In the genomic region with DNA sequence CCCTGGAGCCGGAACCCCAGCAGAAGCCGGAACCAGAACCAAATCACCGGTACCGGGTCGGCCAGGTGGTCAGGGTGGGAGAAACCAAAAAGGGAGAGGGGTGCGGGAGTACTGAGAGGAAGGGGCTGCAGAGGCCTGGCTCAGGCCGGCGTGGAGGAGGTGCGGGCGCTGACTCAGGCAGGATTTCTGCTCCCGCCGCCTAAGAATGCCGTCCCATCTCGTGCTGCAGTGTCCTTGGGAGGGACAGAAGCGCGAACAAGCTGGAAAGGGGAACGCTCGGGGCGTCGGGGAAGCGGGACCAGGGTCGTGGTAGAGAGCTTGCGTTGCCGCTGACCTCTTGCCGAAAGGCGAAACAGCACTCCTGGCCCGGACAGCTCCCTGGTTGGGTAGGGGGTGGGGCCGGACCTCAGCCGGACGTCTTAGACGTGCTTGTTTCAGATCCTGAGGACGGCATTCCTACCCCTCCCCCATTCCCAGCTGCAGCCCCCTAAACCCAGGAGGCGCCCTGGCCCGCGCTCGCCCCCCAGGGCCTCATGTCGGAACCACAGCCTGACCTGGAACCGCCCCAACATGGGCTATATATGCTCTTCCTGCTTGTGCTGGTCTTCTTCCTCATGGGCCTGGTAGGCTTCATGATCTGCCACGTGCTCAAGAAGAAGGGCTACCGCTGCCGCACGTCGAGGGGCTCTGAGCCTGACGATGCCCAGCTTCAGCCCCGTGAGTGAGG, we compare ENCODE assay signal across 8 cellular contexts. TPM values are rescaled to one million over a fixed set of nuclear protein-coding genes. Genes with fewer than 3 reads are reported as not detected.
A peak's percentile ranks its signal among the peaks of the same experiment; 100 is the strongest.
DNase-seq lines count a peak whose midpoint lies in the region; ATAC-seq, FAIRE-seq and TF ChIP-seq lines count a peak whose summit lies in the region.

No MANE protein-coding gene starts in this region.

- DNase-seq in ACHN (peak; percentile 46), HuH-7 (ENCODE audit: low spot score) (peak; percentile 60), T-helper 22 cell (ENCODE audit: low read depth) (peak; percentile 40), GM12878 (ENCODE audit: low read depth, low spot score) (no peak), omental fat pad (ENCODE audit: low spot score) (no peak)

- H3K4me3 ChIP-seq in GM12878 (peak overlapping the region; percentile 85), iPS-18a (ENCODE audit: low read length) (peak overlapping the region; percentile 87), skin epidermis (peak overlapping the region; percentile 52 to 80 (median 74))

- H3K27me3 ChIP-seq in GM12878 (replicated peaks in 1 of 2; ENCODE audit: control insufficient read depth in 2 of 2, insufficient read depth in 2 of 2, low read length in 1 of 2): no peaks in the 10 kb centered on the region
- H3K27me3 ChIP-seq in iPS-18a (ENCODE audit: control insufficient read depth, insufficient read depth, low read length): no peaks in the 10 kb centered on the region

- FAIRE-seq in GM12878 (lab: Jason Lieb, UNC): no peak

- peak; percentile 45 to 64 (median 57) for TF ChIP-seq CTCF in GM12878 (IDR thresholded peaks at IDR 0.05 in 2 of 3, conservative IDR thresholded peaks at IDR 0.05 in 1 of 3; ENCODE audit: control insufficient read depth in 2 of 3, extremely low read depth in 1 of 3, insufficient read depth in 1 of 3, low read depth in 3 of 3, low read length in 3 of 3)
- no peak for TF ChIP-seq CTCF in omental fat pad (IDR thresholded peaks at IDR 0.05)

- BruUV-seq in GM12878 (replicated peaks; lab: Mats Ljungman, UMichigan): no TSS peak

- POLR2A ChIA-PET in GM12878 (lab: Charles Lee): interaction anchor here (0.9 to 11.5 kb wide), 10 partner anchors 9 to 332 kb away, joined by 3 to 215 read pairs (median 8); a partner anchor contains a TSS

- ATAC-seq in GM18909 (IDR thresholded peaks at IDR 0.05; ENCODE audit: poor library complexity, unreplicated experiment): peak; percentile 30
- ATAC-seq in GM12878: peak; percentile 52
- ATAC-seq in omental fat pad (ENCODE audit: low FRiP score): no peak

- in situ Hi-C loops in ACHN (cut with HindIII; ENCODE audit: low pct_ligation_motif_present, low pct_unique_long_range_greater_than_20kb, low sequenced_read_pairs) (no loop called here), GM12878 (cut with MboI) (no loop called here)

- H3K9me3 ChIP-seq in GM12878 (replicated peaks; ENCODE audit: control insufficient read depth, insufficient read depth, low read length) (no peaks in the 10 kb centered on the region), iPS-18a (ENCODE audit: control insufficient read depth, low read depth, low read length) (no peaks in the 10 kb centered on the region)

- SMC1A ChIA-PET in GM12878 (lab: Charles Lee; ENCODE audit: uncharacterized antibody, unreplicated experiment): interaction anchor here (0.9 to 12.9 kb wide), 6 partner anchors 13 to 45 kb away, joined by 3 to 245 read pairs (median 10); a partner anchor contains a TSS

- RAD21 ChIA-PET in GM12878 (lab: Charles Lee; ENCODE audit: unreplicated experiment): interaction anchor here (1.5 to 8.2 kb wide), 4 partner anchors 18 to 323 kb away, joined by 3 to 124 read pairs (median 48); a partner anchor contains a TSS

- intact Hi-C loops in GM12878 (cut with micrococcal nuclease; ENCODE audit: unreplicated experiment): loop anchor here (1.0 to 5.0 kb wide), 2 partner anchors 46 to 126 kb away; no protein-coding TSS in a partner anchor

- peaks cover 47% of the 10 kb centered on the region for H3K79me2 ChIP-seq in GM12878 (ENCODE audit: control insufficient read depth, insufficient read depth, low read length)

- 2% methylated on average over 45 of the region's 45 CpGs for WGBS in GM12878 (ENCODE audit: insufficient coverage, insufficient replicate concordance, low lambda C conversion rate, missing lambda C conversion rate)

- peak; percentile 52 for TF ChIP-seq RAD21 in GM12878 (IDR thresholded peaks at IDR 0.05; ENCODE audit: insufficient read depth, low read depth, low read length)

- H2AFZ ChIP-seq in GM12878 (ENCODE audit: control insufficient read depth, low read depth, low read length): peak overlapping the region; percentile 95

- peak overlapping the region; percentile 98 for H3K4me2 ChIP-seq in GM12878 (ENCODE audit: control insufficient read depth, insufficient read depth)

- H3K27ac ChIP-seq in GM12878 (ENCODE audit: control insufficient read depth, insufficient read depth) (peak overlapping the region; percentile 86), iPS-18a (ENCODE audit: low read length) (no peak overlapping the region), skin epidermis (peak overlapping the region in 16 of 21 experiments; percentile 23 to 91 (median 80))

- H3K9ac ChIP-seq in GM12878 (ENCODE audit: control insufficient read depth, insufficient read depth, low read length) (peak overlapping the region; percentile 81), iPS-18a (ENCODE audit: low read length) (peak overlapping the region; percentile 82)

- 0 out of 2 replicates have a peak, but pooled peaks have one; percentile 54 for TF ChIP-seq POLR2A in GM12878 (IDR thresholded peaks at IDR 0.05; ENCODE audit: low read depth, low read length)

- TF ChIP-seq EP300 in GM12878 (IDR thresholded peaks at IDR 0.05; ENCODE audit: borderline replicate concordance in 1 of 2, control insufficient read depth in 1 of 2, low read depth in 2 of 2, low read length in 2 of 2): no peak

- H3K4me1 ChIP-seq in GM12878 (ENCODE audit: control insufficient read depth, insufficient read depth, low read length) (peaks cover 37% of the 10 kb centered on the region), iPS-18a (ENCODE audit: control insufficient read depth, low read depth, low read length) (peaks cover 3% of the 10 kb centered on the region)

- no peaks in the 10 kb centered on the region for H4K20me1 ChIP-seq in GM12878 (ENCODE audit: control insufficient read depth, insufficient read depth)

- no peaks in the 10 kb centered on the region; a peak in 2 of 4 replicates for H3K36me3 ChIP-seq in GM12878 (ENCODE audit: control insufficient read depth in 2 of 2, insufficient read depth in 2 of 2, low read length in 1 of 2)
- peaks cover 6% of the 10 kb centered on the region for H3K36me3 ChIP-seq in iPS-18a (ENCODE audit: control insufficient read depth, low read depth, low read length)

- CTCF ChIA-PET in GM12878 (lab: Yijun Ruan, JAX): interaction anchor here (0.7 to 11.2 kb wide), 14 partner anchors 11 to 242 kb away, joined by 3 to 137 read pairs (median 10); a partner anchor contains a TSS

RNA-seq across cellular contexts. Expression of a gene that starts 1.1 kb away (rescaled TPM):
- 5.6 and 7.0 TPM in 2 replicates for total RNA-seq in GM12878 (2013; cell fraction: nucleolus; rRNA removed)
- total RNA-seq in GM12878 (2014; rRNA removed) (15.3 and 18.2 TPM in 2 replicates), GM12878 (2014; rRNA removed; fragmentation: Illumina TruSeq; extraction: Trizol) (6.6 and 6.8 TPM in 2 replicates), GM12878 (2021) (15.4 and 15.7 TPM in 2 replicates), omental fat pad (1 to 10 TPM; 1.0 to 4.3 (median 2.9) TPM)
- polyA plus RNA-seq in GM12878 (2011; ENCODE audit: low read depth): 1.3 TPM
- polyA plus RNA-seq in GM12878 (2011; rRNA removed) (0.91 and 2.1 TPM in 2 replicates), GM12878 (2014; fragmentation: Illumina TruSeq; extraction: Trizol) (1.2 and 6.0 TPM in 2 replicates), GM12878 (2014; fragmentation: Nextera tagmentation; extraction: Ambion mirVana) (under 1 TPM; 0.23 to 0.64 TPM), GM12878 (2014; rRNA removed) (21.4 and 23.5 TPM in 2 replicates), GM12878 (2016; fragmentation: Nextera tagmentation; extraction: Ambion mirVana) (1 to 10 TPM; 7.5 to 9.5 TPM)
- polyA plus RNA-seq in GM12878 (2011; cell fraction: cytosol; rRNA removed): 2.0 and 3.3 TPM in 2 replicates
- 27.8 and 32.1 TPM in 2 replicates for polyA plus RNA-seq in GM12878 (2011; cell fraction: nucleus; rRNA removed)
- polyA plus RNA-seq in GM12878 (2012): 4.7 and 5.4 TPM in 2 replicates
- 1.3 and 1.4 TPM in 2 replicates for polyA minus RNA-seq in GM12878 (2011; rRNA and poly(A)+ RNA removed)
- polyA minus RNA-seq in GM12878 (2011; cell fraction: cytosol; rRNA and poly(A)+ RNA removed): 0.73 and 0.80 TPM in 2 replicates
- polyA minus RNA-seq in GM12878 (2011; cell fraction: nucleus; rRNA and poly(A)+ RNA removed): 4.4 and 6.1 TPM in 2 replicates

RNA-seq across cellular contexts. Expression of a gene that starts 1.2 kb away (rescaled TPM):
- total RNA-seq in GM12878 (2013; cell fraction: nucleolus; rRNA removed): 97.4 and 102 TPM in 2 replicates
- 107 and 109 TPM in 2 replicates for total RNA-seq in GM12878 (2014; rRNA removed)
- 77.0 and 92.5 TPM in 2 replicates for total RNA-seq in GM12878 (2014; rRNA removed; fragmentation: Illumina TruSeq; extraction: Trizol)
- total RNA-seq in GM12878 (2021): 82.9 and 94.3 TPM in 2 replicates
- 88.0 TPM for polyA plus RNA-seq in GM12878 (2011; ENCODE audit: low read depth)
- 115 and 140 TPM in 2 replicates for polyA plus RNA-seq in GM12878 (2011; rRNA removed)
- 160 and 168 TPM in 2 replicates for polyA plus RNA-seq in GM12878 (2011; cell fraction: cytosol; rRNA removed)
- polyA plus RNA-seq in GM12878 (2011; cell fraction: nucleus; rRNA removed): 199 and 244 TPM in 2 replicates
- polyA plus RNA-seq in GM12878 (2012): 77.9 and 79.2 TPM in 2 replicates
- 115 and 135 TPM in 2 replicates for polyA plus RNA-seq in GM12878 (2014; fragmentation: Illumina TruSeq; extraction: Trizol)
- 100 to 1,000 TPM in 1 of 2 experiments, 10 to 100 TPM in 1; 62.2 to 108 TPM for polyA plus RNA-seq in GM12878 (2014; fragmentation: Nextera tagmentation; extraction: Ambion mirVana)
- polyA plus RNA-seq in GM12878 (2014; rRNA removed): 107 and 115 TPM in 2 replicates
- 100 to 1,000 TPM; 117 to 120 TPM for polyA plus RNA-seq in GM12878 (2016; fragmentation: Nextera tagmentation; extraction: Ambion mirVana)
- 119 and 130 TPM in 2 replicates for polyA minus RNA-seq in GM12878 (2011; rRNA and poly(A)+ RNA removed)
- polyA minus RNA-seq in GM12878 (2011; cell fraction: cytosol; rRNA and poly(A)+ RNA removed): 32.9 and 41.7 TPM in 2 replicates
- polyA minus RNA-seq in GM12878 (2011; cell fraction: nucleus; rRNA and poly(A)+ RNA removed): 79.4 and 93.5 TPM in 2 replicates
- total RNA-seq in omental fat pad: 10 to 100 TPM; 31.5 to 50.6 (median 38.5) TPM

RNA-seq across cellular contexts. Expression of a gene that starts 13.4 kb away (rescaled TPM):
- total RNA-seq in GM12878 (2013; cell fraction: nucleolus; rRNA removed): 61.9 and 72.1 TPM in 2 replicates
- total RNA-seq in GM12878 (2014; rRNA removed): 13.1 and 18.0 TPM in 2 replicates
- 7.7 and 8.1 TPM in 2 replicates for total RNA-seq in GM12878 (2014; rRNA removed; fragmentation: Illumina TruSeq; extraction: Trizol)
- total RNA-seq in GM12878 (2021): 20.6 and 21.3 TPM in 2 replicates
- polyA plus RNA-seq in GM12878 (2011; ENCODE audit: low read depth): 15.7 TPM
- 16.6 and 21.9 TPM in 2 replicates for polyA plus RNA-seq in GM12878 (2011; rRNA removed)
- 13.3 and 17.5 TPM in 2 replicates for polyA plus RNA-seq in GM12878 (2011; cell fraction: cytosol; rRNA removed)
- 231 and 272 TPM in 2 replicates for polyA plus RNA-seq in GM12878 (2011; cell fraction: nucleus; rRNA removed)
- 26.0 and 30.3 TPM in 2 replicates for polyA plus RNA-seq in GM12878 (2012)
- 3.2 and 8.9 TPM in 2 replicates for polyA plus RNA-seq in GM12878 (2014; fragmentation: Illumina TruSeq; extraction: Trizol)
- polyA plus RNA-seq in GM12878 (2014; fragmentation: Nextera tagmentation; extraction: Ambion mirVana): 1 to 10 TPM in 1 of 2 experiments, under 1 TPM in 1; 0.97 to 1.0 TPM
- polyA plus RNA-seq in GM12878 (2014; rRNA removed): 19.1 and 22.8 TPM in 2 replicates
- 10 to 100 TPM in 1 of 2 experiments, 1 to 10 TPM in 1; 9.9 to 11.5 TPM for polyA plus RNA-seq in GM12878 (2016; fragmentation: Nextera tagmentation; extraction: Ambion mirVana)
- polyA minus RNA-seq in GM12878 (2011; rRNA and poly(A)+ RNA removed): 13.6 and 15.4 TPM in 2 replicates
- polyA minus RNA-seq in GM12878 (2011; cell fraction: cytosol; rRNA and poly(A)+ RNA removed): 4.1 and 5.5 TPM in 2 replicates
- 37.4 and 42.8 TPM in 2 replicates for polyA minus RNA-seq in GM12878 (2011; cell fraction: nucleus; rRNA and poly(A)+ RNA removed)
- total RNA-seq in omental fat pad: 10 to 100 TPM; 11.2 to 19.7 (median 15.5) TPM

RNA-seq across cellular contexts. Expression of a gene that starts 19.1 kb away (rescaled TPM):
- 41.5 and 54.1 TPM in 2 replicates for total RNA-seq in GM12878 (2013; cell fraction: nucleolus; rRNA removed)
- total RNA-seq in GM12878 (2014; rRNA removed) (42.6 and 45.5 TPM in 2 replicates), GM12878 (2014; rRNA removed; fragmentation: Illumina TruSeq; extraction: Trizol) (37.8 and 38.6 TPM in 2 replicates), GM12878 (2021) (159 and 168 TPM in 2 replicates), omental fat pad (10 to 100 TPM; 35.5 to 93.2 (median 47.9) TPM)
- 53.8 TPM for polyA plus RNA-seq in GM12878 (2011; ENCODE audit: low read depth)
- polyA plus RNA-seq in GM12878 (2011; rRNA removed) (43.6 and 45.5 TPM in 2 replicates), GM12878 (2014; fragmentation: Illumina TruSeq; extraction: Trizol) (122 and 124 TPM in 2 replicates), GM12878 (2014; fragmentation: Nextera tagmentation; extraction: Ambion mirVana) (10 to 100 TPM; 46.3 to 56.0 TPM), GM12878 (2014; rRNA removed) (62.1 and 69.4 TPM in 2 replicates), GM12878 (2016; fragmentation: Nextera tagmentation; extraction: Ambion mirVana) (100 to 1,000 TPM; 113 to 122 TPM)
- 60.5 and 85.4 TPM in 2 replicates for polyA plus RNA-seq in GM12878 (2011; cell fraction: cytosol; rRNA removed)
- polyA plus RNA-seq in GM12878 (2011; cell fraction: nucleus; rRNA removed): 108 and 216 TPM in 2 replicates
- polyA plus RNA-seq in GM12878 (2012): 64.3 and 68.3 TPM in 2 replicates
- polyA minus RNA-seq in GM12878 (2011; rRNA and poly(A)+ RNA removed): 95.9 and 106 TPM in 2 replicates
- 52.9 and 65.7 TPM in 2 replicates for polyA minus RNA-seq in GM12878 (2011; cell fraction: cytosol; rRNA and poly(A)+ RNA removed)
- 34.0 and 83.0 TPM in 2 replicates for polyA minus RNA-seq in GM12878 (2011; cell fraction: nucleus; rRNA and poly(A)+ RNA removed)

RNA-seq across cellular contexts. Expression of a gene that starts 44.2 kb away (rescaled TPM):
- total RNA-seq in GM12878 (2013; cell fraction: nucleolus; rRNA removed): not detected in 2 replicates
- 0.05 TPM in 1 of 2 replicates, not detected in the other for total RNA-seq in GM12878 (2014; rRNA removed)
- total RNA-seq in GM12878 (2014; rRNA removed; fragmentation: Illumina TruSeq; extraction: Trizol): not detected in 2 replicates
- total RNA-seq in GM12878 (2021): 0.08 TPM in 2 replicates
- not detected for polyA plus RNA-seq in GM12878 (2011; ENCODE audit: low read depth)
- polyA plus RNA-seq in GM12878 (2011; rRNA removed): not detected in 2 replicates
- polyA plus RNA-seq in GM12878 (2011; cell fraction: cytosol; rRNA removed): not detected in 2 replicates
- polyA plus RNA-seq in GM12878 (2011; cell fraction: nucleus; rRNA removed): 0.03 TPM in 1 of 2 replicates, not detected in the other
- 0.04 TPM in 1 of 2 replicates, not detected in the other for polyA plus RNA-seq in GM12878 (2012)
- polyA plus RNA-seq in GM12878 (2014; fragmentation: Illumina TruSeq; extraction: Trizol): 0.01 and 0.05 TPM in 2 replicates
- not detected for polyA plus RNA-seq in GM12878 (2014; fragmentation: Nextera tagmentation; extraction: Ambion mirVana)
- not detected in 2 replicates for polyA plus RNA-seq in GM12878 (2014; rRNA removed)
- not detected for polyA plus RNA-seq in GM12878 (2016; fragmentation: Nextera tagmentation; extraction: Ambion mirVana)
- 0.29 TPM in 1 of 2 replicates, not detected in the other for polyA minus RNA-seq in GM12878 (2011; rRNA and poly(A)+ RNA removed)
- not detected in 2 replicates for polyA minus RNA-seq in GM12878 (2011; cell fraction: cytosol; rRNA and poly(A)+ RNA removed)
- polyA minus RNA-seq in GM12878 (2011; cell fraction: nucleus; rRNA and poly(A)+ RNA removed): not detected in 2 replicates
- total RNA-seq in omental fat pad: 10 to 100 TPM in 1 of 4 donors, 1 to 10 TPM in 3; 2.6 to 36.1 (median 9.1) TPM

Comparison
In these comparisons a context has a peak if more than half of its experiments do, and no peak if none do; other contexts are left out.
1. DNase-seq: peak in ACHN (single experiment), HuH-7 (single experiment) and T-helper 22 cell (single experiment); none in GM12878 (single experiment) and omental fat pad (single experiment).
2. CTCF ChIP-seq: peak in GM12878 (3 of 3); none in omental fat pad (0 of 3).
3. Peak in every context shown above with its lines, with median percentiles within 50 percentile points of each other: H3K4me3 ChIP-seq.